Comparison of ENCODE assay signal across 18 cellular contexts in the genomic region with DNA sequence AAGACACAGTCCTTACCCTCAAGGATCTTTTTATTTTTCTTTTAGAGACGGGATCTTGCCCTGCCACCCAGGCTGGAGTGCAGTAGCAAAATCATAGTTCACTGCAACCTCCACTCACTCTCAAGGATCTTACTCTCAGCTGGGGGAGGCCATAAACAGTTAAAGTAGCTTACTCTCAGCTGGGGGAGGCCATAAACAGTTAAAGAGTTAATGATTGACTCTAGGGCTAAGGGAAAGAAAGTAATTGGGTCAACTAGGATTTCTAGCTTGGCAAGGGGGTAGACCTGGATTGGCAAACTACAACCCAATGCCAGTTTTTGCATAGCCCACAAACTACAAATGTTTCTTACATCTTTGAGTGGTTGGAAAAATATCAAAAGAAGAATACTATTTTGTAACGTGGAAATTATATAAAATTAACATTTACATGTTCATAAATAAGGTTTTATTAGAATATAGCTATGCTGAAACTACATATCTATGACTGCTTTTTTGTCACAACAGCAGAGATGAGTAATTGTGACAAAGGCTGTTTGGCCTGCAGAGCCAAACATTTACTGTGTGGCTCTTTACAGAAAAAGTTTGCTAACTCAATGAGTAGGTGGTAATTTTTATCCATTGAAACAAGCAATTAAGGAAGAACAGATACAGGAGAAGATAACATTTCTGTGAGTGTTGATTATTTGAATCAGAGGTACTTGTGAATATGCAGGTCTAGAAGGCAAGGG. TPM values are rescaled to one million over a fixed set of nuclear protein-coding genes. Genes with fewer than 3 reads are reported as not detected.
A peak's percentile ranks its signal among the peaks of the same experiment; 100 is the strongest.
DNase-seq lines count a peak whose midpoint lies in the region; ATAC-seq and TF ChIP-seq lines count a peak whose summit lies in the region.
"Had no signal": no experiment of that assay in that cellular context is flagged by ENCODE, and none has a peak within 500 bp of the region (broad histone marks: within the 10 kb centered on the region; RNA-seq: fewer than 3 reads in every experiment).

No MANE protein-coding gene starts in this region.

- peak overlapping the region; percentile 48 to 72 (median 63) for H3K27ac Mint-ChIP-seq in CD4-positive, CD25-positive, alpha-beta regulatory T cell
- peak overlapping the region in 4 of 5 experiments; percentile 22 to 72 (median 45) for H3K27ac Mint-ChIP-seq in brain
- H3K27ac Mint-ChIP-seq in CD4-positive, alpha-beta T cell: no peak overlapping the region
- H3K27ac Mint-ChIP-seq: activated B cell treated with CpG ODN at 0.5 μM for 24 hours had no signal

- no peaks in the 10 kb centered on the region for H3K4me1 ChIP-seq in CD4-positive, CD25-positive, alpha-beta regulatory T cell (ENCODE audit: control insufficient read depth, insufficient read depth, low read length, poor library complexity, severe bottlenecking)
- H3K4me1 ChIP-seq in right lobe of liver: peaks cover 0 to 40% (median 19%) of the 10 kb centered on the region in 4 donors

- ATAC-seq in CD4-positive, CD25-positive, alpha-beta regulatory T cell (ENCODE audit: low read depth in 2 of 2): no peak
- peak; percentile 87 to 94 (median 90) for ATAC-seq in right lobe of liver
- ATAC-seq in CD4-positive, alpha-beta T cell (ENCODE audit: poor library complexity): no peak
- ATAC-seq: heart left ventricle, K562 had no signal

- H3K27me3 ChIP-seq in CD4-positive, CD25-positive, alpha-beta regulatory T cell (ENCODE audit: control insufficient read depth, insufficient read depth, low read length): no peaks in the 10 kb centered on the region
- no peaks in the 10 kb centered on the region for H3K27me3 ChIP-seq in right lobe of liver
- no peaks in the 10 kb centered on the region for H3K27me3 ChIP-seq in CD4-positive, alpha-beta T cell (ENCODE audit: control insufficient read depth, insufficient read depth, low read length)
- H3K27me3 ChIP-seq: heart left ventricle, neutrophil had no signal

- H3K9me3 ChIP-seq in CD4-positive, CD25-positive, alpha-beta regulatory T cell (ENCODE audit: control insufficient read depth in 2 of 2, low read length in 2 of 2): no peaks in the 10 kb centered on the region
- H3K9me3 ChIP-seq in right lobe of liver: no peaks in the 10 kb centered on the region
- no peaks in the 10 kb centered on the region for H3K9me3 ChIP-seq in CD4-positive, alpha-beta T cell (ENCODE audit: control insufficient read depth, low read length)
- H3K9me3 ChIP-seq: heart left ventricle, neutrophil had no signal

- TF ChIP-seq CTCF in brain (conservative IDR thresholded peaks at IDR 0.05): no peak
- no peak for TF ChIP-seq CTCF in right lobe of liver (IDR thresholded peaks at IDR 0.05)
- no peak for TF ChIP-seq CTCF in CD4-positive, alpha-beta T cell (IDR thresholded peaks at IDR 0.05)

- H3K36me3 ChIP-seq in CD4-positive, CD25-positive, alpha-beta regulatory T cell (ENCODE audit: control insufficient read depth, insufficient read depth, low read length): peaks cover 18% of the 10 kb centered on the region
- H3K36me3 ChIP-seq in right lobe of liver: no peaks in the 10 kb centered on the region

- no peak overlapping the region for H3K4me3 ChIP-seq in CD4-positive, CD25-positive, alpha-beta regulatory T cell (ENCODE audit: low read depth, low read length)
- no peak overlapping the region for H3K4me3 ChIP-seq in right lobe of liver
- H3K4me3 ChIP-seq: heart left ventricle, K562 had no signal

- intact Hi-C loops in right lobe of liver (cut with DNase I): no loop called here
- intact Hi-C loops in CD4-positive, alpha-beta T cell (cut with DNase I, micrococcal nuclease): no loop called here

- peaks cover 14 to 41% (median 32%) of the 10 kb centered on the region in 4 donors for H3K4me1 Mint-ChIP-seq in CD4-positive, CD25-positive, alpha-beta regulatory T cell
- peaks cover 36% of the 10 kb centered on the region for H3K4me1 Mint-ChIP-seq in brain
- H3K4me1 Mint-ChIP-seq in CD4-positive, alpha-beta T cell (ENCODE audit: low read depth): peaks cover 28% of the 10 kb centered on the region

- TF ChIP-seq POLR2A in right lobe of liver (IDR thresholded peaks at IDR 0.05): no peak

- no peaks in the 10 kb centered on the region for H3K9me3 Mint-ChIP-seq in CD4-positive, CD25-positive, alpha-beta regulatory T cell
- peaks cover 0 to 3% (median 2%) of the 10 kb centered on the region in 5 experiments for H3K9me3 Mint-ChIP-seq in brain
- H3K9me3 Mint-ChIP-seq in CD4-positive, alpha-beta T cell: no peaks in the 10 kb centered on the region
- H3K9me3 Mint-ChIP-seq: activated B cell treated with CpG ODN at 0.5 μM for 24 hours had no signal

- 34% methylated on average over 2 of the region's 2 CpGs for WGBS in right lobe of liver (ENCODE audit: insufficient coverage, low coverage, low lambda C conversion rate, missing lambda C conversion rate)

- CTCF ChIA-PET in CD4-positive, alpha-beta T cell (lab: Charles Lee): no interaction called here

- POLR2A ChIA-PET in CD4-positive, alpha-beta T cell (lab: Charles Lee): no interaction called here

- H3K4me3 Mint-ChIP-seq in CD4-positive, CD25-positive, alpha-beta regulatory T cell: no peak overlapping the region
- H3K4me3 Mint-ChIP-seq in brain: no peak overlapping the region
- no peak overlapping the region for H3K4me3 Mint-ChIP-seq in CD4-positive, alpha-beta T cell
- H3K4me3 Mint-ChIP-seq: activated B cell treated with CpG ODN at 0.5 μM for 24 hours had no signal

- peaks cover 16% of the 10 kb centered on the region for H3K36me3 Mint-ChIP-seq in CD4-positive, CD25-positive, alpha-beta regulatory T cell
- H3K36me3 Mint-ChIP-seq in brain: peaks cover 36% of the 10 kb centered on the region
- H3K36me3 Mint-ChIP-seq in CD4-positive, alpha-beta T cell (ENCODE audit: low read depth): peaks cover 20% of the 10 kb centered on the region

- DNase-seq in CD4-positive, CD25-positive, alpha-beta regulatory T cell: no peak
- DNase-seq in HT-29 (ENCODE audit: low spot score) (peak; percentile 6), right lobe of liver (peak in 1 of 3 donors; percentile 49), amygdala (lab: John Stamatoyannopoulos, UW) (no peak), SHP77 treated with DMSO at 0.1 percent for 48 hours (lab: John Stamatoyannopoulos, UW) (no peak), NCI-H1417 (lab: John Stamatoyannopoulos, UW) (no peak)
- DNase-seq in CD4-positive, alpha-beta T cell: no peak
- DNase-seq: activated B cell treated with CpG ODN at 0.5 μM for 24 hours; activated CD8-positive, alpha-beta memory T cell treated with anti-CD3 and anti-CD28 coated beads for 24 hours; cerebellar nuclear complex; effector memory CD4-positive, alpha-beta T cell; EL; heart left ventricle; MV-4-11; NCI-H2029 treated with DMSO at 0.1 percent for 48 hours had no signal

- no peaks in the 10 kb centered on the region for H3K27me3 Mint-ChIP-seq in CD4-positive, CD25-positive, alpha-beta regulatory T cell
- no peaks in the 10 kb centered on the region for H3K27me3 Mint-ChIP-seq in brain
- H3K27me3 Mint-ChIP-seq in CD4-positive, alpha-beta T cell: no peaks in the 10 kb centered on the region
- H3K27me3 Mint-ChIP-seq: activated B cell treated with CpG ODN at 0.5 μM for 24 hours had no signal

- no peak overlapping the region for H3K27ac ChIP-seq in CD4-positive, CD25-positive, alpha-beta regulatory T cell (ENCODE audit: insufficient read depth, low read length, poor library complexity, severe bottlenecking)
- H3K27ac ChIP-seq in right lobe of liver: peak overlapping the region in 2 of 3 donors; percentile 30 to 42
- no peak overlapping the region for H3K27ac ChIP-seq in CD4-positive, alpha-beta T cell (ENCODE audit: low read depth, low read length)
- H3K27ac ChIP-seq: heart left ventricle, neutrophil had no signal

RNA-seq across cellular contexts. Expression of a gene that starts 46.4 kb away (rescaled TPM):
- 103 TPM for total RNA-seq in CD4-positive, CD25-positive, alpha-beta regulatory T cell
- 10 to 100 TPM; 26.2 to 35.5 (median 32.3) TPM for polyA plus RNA-seq in CD4-positive, CD25-positive, alpha-beta regulatory T cell
- 16.3 and 17.6 TPM in 2 replicates for total RNA-seq in HT-29 (2014; rRNA removed; shearing (Covaris generic))
- polyA plus RNA-seq in brain (ENCODE audit: insufficient read depth, low read depth, low replicate concordance): 101 TPM
- 10 to 100 TPM; 15.7 to 22.1 (median 18.6) TPM for total RNA-seq in right lobe of liver
- total RNA-seq in CD4-positive, alpha-beta T cell: 10 to 100 TPM; 65.4 to 69.5 TPM

Comparison
In these comparisons a context has a peak if more than half of its experiments do, and no peak if none do; other contexts are left out.
1. ATAC-seq: peak in right lobe of liver (4 of 4); none in CD4-positive, CD25-positive, alpha-beta regulatory T cell (0 of 2) and CD4-positive, alpha-beta T cell (single experiment).
2. H3K27ac ChIP-seq: peak in right lobe of liver (2 of 3); none in CD4-positive, CD25-positive, alpha-beta regulatory T cell (single experiment) and CD4-positive, alpha-beta T cell (single experiment).